Comparison of ENCODE assay signal across 8 cellular contexts in genomic region chr9:121529237-121529987, GRCh38. TPM values are rescaled to one million over a fixed set of nuclear protein-coding genes. Genes with fewer than 3 reads are reported as not detected.
DNase-seq lines count a peak whose midpoint lies in the region; ATAC-seq and TF ChIP-seq lines count a peak whose summit lies in the region.

No MANE protein-coding gene starts in this region.

- peaks cover 2% of the 10 kb centered on the region for H3K36me3 Mint-ChIP-seq in chondrocyte (ENCODE audit: low read depth)

- no peak for TF ChIP-seq RAD21 in Ishikawa (IDR thresholded peaks at IDR 0.05; ENCODE audit: low read depth)

- ATAC-seq in left colon (peak; percentile 26), HG03442 (IDR thresholded peaks at IDR 0.05; ENCODE audit: unreplicated experiment) (no peak)

- H3K36me3 ChIP-seq in tibial artery: no peaks in the 10 kb centered on the region

- no peaks in the 10 kb centered on the region for H3K27me3 ChIP-seq in tibial artery

- peak; percentile 83 for TF ChIP-seq EP300 in Ishikawa (IDR thresholded peaks at IDR 0.05; ENCODE audit: borderline replicate concordance)

- TF ChIP-seq CTCF in chondrocyte (IDR thresholded peaks at IDR 0.05) (no peak), tibial artery (IDR thresholded peaks at IDR 0.05) (no peak)

- H3K27ac Mint-ChIP-seq in chondrocyte (ENCODE audit: unreplicated experiment): peak overlapping the region; percentile 89

- peaks cover 14% of the 10 kb centered on the region for H3K4me1 Mint-ChIP-seq in chondrocyte (ENCODE audit: low read depth)

- no peak for DNase-seq in chondrocyte (ENCODE audit: low spot score)
- peak; percentile 78 to 82 for DNase-seq in left colon
- peak; percentile 97 for DNase-seq in tibial artery
- no peak for DNase-seq in activated gamma-delta T cell (lab: John Stamatoyannopoulos, UW)
- DNase-seq in NCI-H2171 treated with DMSO at 0.1 percent for 48 hours (lab: John Stamatoyannopoulos, UW): no peak
- DNase-seq in HuH-7 (ENCODE audit: low spot score): no peak

- peaks cover 8% of the 10 kb centered on the region for H3K27me3 Mint-ChIP-seq in chondrocyte (ENCODE audit: low read depth)

- intact Hi-C loops in left colon (cut with DNase I, micrococcal nuclease): no loop called here
- intact Hi-C loops in tibial artery (cut with DNase I; ENCODE audit: low total_unique reads): no loop called here

- peaks cover 0 to 15% (median 8%) of the 10 kb centered on the region in 4 donors for H3K4me1 ChIP-seq in tibial artery

- H3K4me3 ChIP-seq in tibial artery: no peak overlapping the region

- no peaks in the 10 kb centered on the region for H3K9me3 Mint-ChIP-seq in chondrocyte (ENCODE audit: low read depth)

- no peaks in the 10 kb centered on the region for H3K9me3 ChIP-seq in tibial artery

- peak overlapping the region; percentile 48 to 54 for H3K27ac ChIP-seq in tibial artery

- no peak overlapping the region for H3K4me3 Mint-ChIP-seq in chondrocyte (ENCODE audit: unreplicated experiment)

TF ChIP-seq in Ishikawa, 13 proteins besides CTCF, POLR2A, EP300 and RAD21:
- peak; percentile 11; the same call in 1 of the 2 replicates for TF ChIP-seq YY1 (IDR thresholded peaks at IDR 0.05; ENCODE audit: low read depth)
- TF ChIP-seq EGR1 (IDR thresholded peaks at IDR 0.05): no peak
- TF ChIP-seq REST (IDR thresholded peaks at IDR 0.05; ENCODE audit: low read depth): no peak
- TF ChIP-seq CEBPB (IDR thresholded peaks at IDR 0.05): peak; percentile 49; the same call in 1 of the 2 replicates
- no peak for TF ChIP-seq ZBTB7A (IDR thresholded peaks at IDR 0.05; ENCODE audit: low read depth)
- TF ChIP-seq FOXM1 (IDR thresholded peaks at IDR 0.05; ENCODE audit: borderline replicate concordance, low read depth): 0 out of 2 replicates have a peak, but pooled peaks have one; percentile 32
- TF ChIP-seq USF1 (IDR thresholded peaks at IDR 0.05): no peak
- TF ChIP-seq NFIC (IDR thresholded peaks at IDR 0.05): peak; percentile 92
- TF ChIP-seq TEAD4 (IDR thresholded peaks at IDR 0.05): no peak
- peak; percentile 84; the same call in 1 of the 2 replicates for TF ChIP-seq TCF12 (IDR thresholded peaks at IDR 0.05; ENCODE audit: low read depth)
- no peak for TF ChIP-seq CREB1 (IDR thresholded peaks at IDR 0.05; ENCODE audit: low read depth)
- TF ChIP-seq MAX (IDR thresholded peaks at IDR 0.05): peak; percentile 7; the same call in 1 of the 2 replicates
- TF ChIP-seq TAF1 (IDR thresholded peaks at IDR 0.05; ENCODE audit: low read depth): no peak

RNA-seq across cellular contexts. Expression of gene GGTA1, which starts 29.8 kb away (rescaled TPM):
- total RNA-seq in chondrocyte: 0.46 to 3.2 TPM (median 2.5 TPM) in 3 replicates
- total RNA-seq in left colon: 1 to 10 TPM; 2.0 to 5.6 TPM

Comparison
In these comparisons a context has a peak if more than half of its experiments do, and no peak if none do; other contexts are left out.
1. DNase-seq: peak in left colon (2 of 2) and tibial artery (2 of 2); none in chondrocyte (single experiment), activated gamma-delta T cell (single experiment), NCI-H2171 treated with DMSO at 0.1 percent for 48 hours (single experiment) and HuH-7 (single experiment).